ENCODE assay signal across 20 cellular contexts in genomic region chr7:105345725-105346124, GRCh38. TPM values are rescaled to one million over a fixed set of nuclear protein-coding genes. Genes with fewer than 3 reads are reported as not detected.
DNase-seq lines count a peak whose midpoint lies in the region; ATAC-seq, FAIRE-seq and TF ChIP-seq lines count a peak whose summit lies in the region.
"Had no signal": no experiment of that assay in that cellular context is flagged by ENCODE, and none has a peak within 500 bp of the region (broad histone marks: within the 10 kb centered on the region; RNA-seq: fewer than 3 reads in every experiment).

No MANE protein-coding gene starts in this region.

- H3K4me1 Mint-ChIP-seq in activated T-helper 2 cell treated with anti-CD3 and anti-CD28 coated beads, Interferon-gamma antibody, Interleukin-2, Interleukin-4, amounts not matched to agents 10 μg/mL and 5 μg/mL and 100 μg/mL, durations not matched to agents 14 hours and 24 hours and 36 hours (ENCODE audit: low read depth): peaks cover 35% of the 10 kb centered on the region

- H4K20me1 ChIP-seq in HepG2 (ENCODE audit: insufficient read depth, low read length) (no peaks in the 10 kb centered on the region; the same call in 1 of the 2 replicates), KMS-11 (ENCODE audit: insufficient read depth) (no peaks in the 10 kb centered on the region)

- peaks cover 19% of the 10 kb centered on the region for H3K4me1 ChIP-seq in HepG2 (ENCODE audit: insufficient read depth, low read length)
- peaks cover 0 to 11% (median 0%) of the 10 kb centered on the region in 4 donors for H3K4me1 ChIP-seq in right lobe of liver
- H3K4me1 ChIP-seq in KMS-11 (ENCODE audit: low read depth, poor library complexity, severe bottlenecking): peaks cover 81% of the 10 kb centered on the region
- H3K4me1 ChIP-seq in testis: peaks cover 13% of the 10 kb centered on the region

- H3K9ac ChIP-seq in HepG2 (ENCODE audit: insufficient read depth, low read depth, low read length) (no peak overlapping the region), KMS-11 (no peak overlapping the region)

- no peak for TF ChIP-seq POLR2A in HepG2 (IDR thresholded peaks at IDR 0.05; ENCODE audit: insufficient read depth in 1 of 2, low read depth in 2 of 2, low read length in 2 of 2)
- no peak for TF ChIP-seq POLR2A in right lobe of liver (IDR thresholded peaks at IDR 0.05)
- no peak for TF ChIP-seq POLR2A in testis (IDR thresholded peaks at IDR 0.05)

- no peaks in the 10 kb centered on the region for H3K36me3 Mint-ChIP-seq in activated T-helper 2 cell treated with anti-CD3 and anti-CD28 coated beads, Interferon-gamma antibody, Interleukin-2, Interleukin-4, amounts not matched to agents 10 μg/mL and 5 μg/mL and 100 μg/mL, durations not matched to agents 14 hours and 24 hours and 36 hours (ENCODE audit: low read depth)

- H3K27me3 ChIP-seq in HepG2 (ENCODE audit: control insufficient read depth in 1 of 2, insufficient read depth in 2 of 2, low read length in 2 of 2): no peaks in the 10 kb centered on the region
- no peaks in the 10 kb centered on the region for H3K27me3 ChIP-seq in right lobe of liver
- H3K27me3 ChIP-seq in KMS-11 (ENCODE audit: insufficient read depth, low read depth): no peaks in the 10 kb centered on the region
- H3K27me3 ChIP-seq in testis: no peaks in the 10 kb centered on the region
- H3K27me3 ChIP-seq: upper lobe of left lung had no signal

- ATAC-seq in HepG2 (no peak), right lobe of liver (no peak), GM21390 (IDR thresholded peaks at IDR 0.05; ENCODE audit: unreplicated experiment) (no peak), GM19452 (IDR thresholded peaks at IDR 0.05; ENCODE audit: unreplicated experiment) (no peak)
- ATAC-seq: PC-3 had no signal

- CTCF ChIA-PET in HepG2 (lab: Yijun Ruan, JAX; ENCODE audit: low intra/inter-chr PET ratio, low total read pairs): no interaction called here

- H3K4me2 ChIP-seq in HepG2 (ENCODE audit: low read depth, low read length): no peak overlapping the region
- H3K4me2 ChIP-seq in KMS-11: peak overlapping the region; percentile 53

- POLR2A ChIA-PET in HepG2 (lab: Yijun Ruan, JAX): no interaction called here

- TSS peak; percentile 41 for BruUV-seq in HepG2 (replicated peaks; lab: Mats Ljungman, UMichigan)

- no peak for TF ChIP-seq RAD21 in HepG2 (CRISPR knock-in tag; IDR thresholded peaks at IDR 0.05)

- H3K4me3 ChIP-seq in HepG2 (replicated peaks in 1 of 3; ENCODE audit: insufficient read depth in 1 of 3, low read depth in 2 of 3, low read length in 3 of 3): no peak overlapping the region
- no peak overlapping the region for H3K4me3 ChIP-seq in right lobe of liver
- H3K4me3 ChIP-seq in KMS-11 (IDR thresholded peaks at IDR 0.05; ENCODE audit: insufficient read depth, low read depth, low read length): no peak overlapping the region
- no peak overlapping the region for H3K4me3 ChIP-seq in testis
- H3K4me3 ChIP-seq: coronary artery, HAP-1, upper lobe of left lung had no signal

- no peak for TF ChIP-seq CTCF in HepG2 (CRISPR knock-in tag; IDR thresholded peaks at IDR 0.05)
- TF ChIP-seq CTCF in right lobe of liver (IDR thresholded peaks at IDR 0.05): no peak
- TF ChIP-seq CTCF in KMS-11 (conservative IDR thresholded peaks at IDR 0.05; ENCODE audit: low read depth, low read length): no peak
- TF ChIP-seq CTCF in testis (IDR thresholded peaks at IDR 0.05): no peak
- TF ChIP-seq CTCF in GM13977 (IDR thresholded peaks at IDR 0.05; ENCODE audit: extremely low read depth, insufficient read depth, missing control alignments): no peak

- WGBS in HepG2 (ENCODE audit: low lambda C conversion rate): 80% methylated on average over 3 of the region's 3 CpGs
- 53% methylated on average over 3 of the region's 3 CpGs for WGBS in right lobe of liver (ENCODE audit: insufficient coverage, low coverage, low lambda C conversion rate, missing lambda C conversion rate)
- WGBS in testis, 2 donors: 21 to 31% methylated on average over 3 of the region's 3 CpGs

- no peaks in the 10 kb centered on the region for H3K9me3 Mint-ChIP-seq in activated T-helper 2 cell treated with anti-CD3 and anti-CD28 coated beads, Interferon-gamma antibody, Interleukin-2, Interleukin-4, amounts not matched to agents 10 μg/mL and 5 μg/mL and 100 μg/mL, durations not matched to agents 14 hours and 24 hours and 36 hours

- no peaks in the 10 kb centered on the region for H3K36me3 ChIP-seq in HepG2 (replicated peaks in 1 of 2; ENCODE audit: control insufficient read depth in 1 of 2, insufficient read depth in 2 of 2, low read length in 2 of 2)
- H3K36me3 ChIP-seq in right lobe of liver: no peaks in the 10 kb centered on the region
- no peaks in the 10 kb centered on the region for H3K36me3 ChIP-seq in KMS-11 (ENCODE audit: insufficient read depth)
- H3K36me3 ChIP-seq in testis (ENCODE audit: low read depth, missing control alignments): no peaks in the 10 kb centered on the region
- H3K36me3 ChIP-seq: HAP-1, upper lobe of left lung had no signal

- H3K79me2 ChIP-seq in HepG2 (ENCODE audit: insufficient read depth, low read length): peaks cover 22% of the 10 kb centered on the region
- H3K79me2 ChIP-seq in KMS-11 (ENCODE audit: insufficient read depth, low read depth): peaks cover 98% of the 10 kb centered on the region

- no peak overlapping the region for H3K27ac ChIP-seq in HepG2 (ENCODE audit: extremely low read length, insufficient read depth, low read length)
- no peak overlapping the region for H3K27ac ChIP-seq in right lobe of liver
- peak overlapping the region; percentile 22; the same call in 1 of the 2 replicates for H3K27ac ChIP-seq in KMS-11
- H3K27ac ChIP-seq in testis: no peak overlapping the region
- H3K27ac ChIP-seq: C4-2B, coronary artery had no signal

- DNase-seq in HepG2 (ENCODE audit: low spot score) (no peak), right lobe of liver (no peak), testis (peak; percentile 72), GM13977 (ENCODE audit: low spot score) (no peak)
- DNase-seq in activated T-helper 2 cell treated with anti-CD3 and anti-CD28 coated beads, Interferon-gamma antibody, Interleukin-2, Interleukin-4, amounts not matched to agents 10 μg/mL and 5 μg/mL and 100 μg/mL, durations not matched to agents 14 hours and 24 hours and 36 hours (ENCODE audit: low spot score): no peak
- DNase-seq: DMS79 treated with DMSO at 0.1 percent for 48 hours; foreskin fibroblast; NCI-H1694; NCI-H446; PC-3; stimulated activated naive CD8-positive, alpha-beta T cell treated with anti-CD3 and anti-CD28 coated beads, Interleukin-15, Interleukin-2, amounts not matched to agents 100 U/mL and 50 U/mL, for 24 hours; upper lobe of left lung had no signal

- H3K4me3 Mint-ChIP-seq in activated T-helper 2 cell treated with anti-CD3 and anti-CD28 coated beads, Interferon-gamma antibody, Interleukin-2, Interleukin-4, amounts not matched to agents 10 μg/mL and 5 μg/mL and 100 μg/mL, durations not matched to agents 14 hours and 24 hours and 36 hours (ENCODE audit: low read depth): no peak overlapping the region

- intact Hi-C loops in HepG2 (cut with micrococcal nuclease; ENCODE audit: unreplicated experiment): no loop called here
- intact Hi-C loops in right lobe of liver (cut with DNase I): no loop called here
- intact Hi-C loops in activated T-helper 2 cell treated with anti-CD3 and anti-CD28 coated beads, Interferon-gamma antibody, Interleukin-2, Interleukin-4, amounts not matched to agents 10 μg/mL and 5 μg/mL and 100 μg/mL, durations not matched to agents 14 hours and 24 hours and 36 hours (cut with micrococcal nuclease): loop anchor here (1.0 to 5.0 kb wide), 6 partner anchors 41 to 401 kb away; partner anchors contain the start of gene KMT2E
- intact Hi-C loops in testis (cut with DNase I; ENCODE audit: low total_unique reads): no loop called here

- H3K9me3 ChIP-seq in HepG2 (ENCODE audit: low read length) (no peaks in the 10 kb centered on the region), right lobe of liver (no peaks in the 10 kb centered on the region), testis (no peaks in the 10 kb centered on the region)
- H3K9me3 ChIP-seq: HAP-1, upper lobe of left lung had no signal

- TF ChIP-seq EP300 in HepG2 (IDR thresholded peaks at IDR 0.05; ENCODE audit: low read depth in 2 of 2, low read length in 2 of 2): no peak
- no peak for TF ChIP-seq EP300 in HepG2 (CRISPR knock-in tag; IDR thresholded peaks at IDR 0.05; ENCODE audit: borderline replicate concordance)

- in situ Hi-C loops in HepG2 (cut with HindIII; ENCODE audit: extremely low pct_ligation_motif_present, low pct_unique_long_range_greater_than_20kb): no loop called here
- in situ Hi-C loops in GM13977 (cut with MboI; ENCODE audit: low pct_unique_long_range_greater_than_20kb, low sequenced_read_pairs, unreplicated experiment): no loop called here

- H3K27me3 Mint-ChIP-seq in activated T-helper 2 cell treated with anti-CD3 and anti-CD28 coated beads, Interferon-gamma antibody, Interleukin-2, Interleukin-4, amounts not matched to agents 10 μg/mL and 5 μg/mL and 100 μg/mL, durations not matched to agents 14 hours and 24 hours and 36 hours (ENCODE audit: low read depth): no peaks in the 10 kb centered on the region

- H3K27ac Mint-ChIP-seq in activated T-helper 2 cell treated with anti-CD3 and anti-CD28 coated beads, Interferon-gamma antibody, Interleukin-2, Interleukin-4, amounts not matched to agents 10 μg/mL and 5 μg/mL and 100 μg/mL, durations not matched to agents 14 hours and 24 hours and 36 hours: peak overlapping the region; percentile 77

- no peak for FAIRE-seq in HepG2 (lab: Jason Lieb, UNC)
- FAIRE-seq: endothelial cell of umbilical vein, TTC549 had no signal

- H2AFZ ChIP-seq in HepG2 (ENCODE audit: low read length) (no peak overlapping the region), KMS-11 (ENCODE audit: low read depth) (no peak overlapping the region)

RNA-seq across cellular contexts. Expression of gene SRPK2, which starts 43.0 kb away (rescaled TPM):
- total RNA-seq in HepG2 (2016; rRNA removed; fragmentation: Illumina TruSeq; extraction: Trizol): 22.3 and 31.5 TPM in 2 replicates
- 9.1 and 9.5 TPM in 2 replicates for total RNA-seq in HepG2 (2016; cell fraction: cytosol; rRNA removed; fragmentation: Illumina TruSeq; extraction: Trizol; ENCODE audit: low read depth)
- total RNA-seq in HepG2 (2016; cell fraction: insoluble cytoplasmic fraction; rRNA removed; fragmentation: Illumina TruSeq; extraction: Trizol): 21.0 and 28.4 TPM in 2 replicates
- 12.6 and 15.9 TPM in 2 replicates for total RNA-seq in HepG2 (2016; cell fraction: membrane; rRNA removed; fragmentation: Illumina TruSeq; extraction: Trizol)
- total RNA-seq in HepG2 (2016; cell fraction: nucleus; rRNA removed; fragmentation: Illumina TruSeq; extraction: Trizol): 26.1 and 28.5 TPM in 2 replicates
- 9.5 and 10.1 TPM in 2 replicates for polyA plus RNA-seq in HepG2 (2011; rRNA removed)
- 4.8 and 6.4 TPM in 2 replicates for polyA plus RNA-seq in HepG2 (2011; cell fraction: cytosol; rRNA removed)
- 7.4 and 10.5 TPM in 2 replicates for polyA plus RNA-seq in HepG2 (2011; cell fraction: nucleus; rRNA removed)
- polyA plus RNA-seq in HepG2 (2012): 18.8 and 19.8 TPM in 2 replicates
- polyA plus RNA-seq in HepG2 (2016; cell fraction: cytosol; fragmentation: Illumina TruSeq; extraction: Trizol; ENCODE audit: low read depth): 2.7 and 3.3 TPM in 2 replicates
- 29.0 and 30.2 TPM in 2 replicates for polyA plus RNA-seq in HepG2 (2016; cell fraction: insoluble cytoplasmic fraction; fragmentation: Illumina TruSeq; extraction: Trizol; ENCODE audit: low read depth)
- 7.4 and 8.2 TPM in 2 replicates for polyA plus RNA-seq in HepG2 (2016; cell fraction: membrane; fragmentation: Illumina TruSeq; extraction: Trizol; ENCODE audit: low read depth)
- 24.8 and 26.1 TPM in 2 replicates for polyA plus RNA-seq in HepG2 (2016; cell fraction: nucleus; fragmentation: Illumina TruSeq; extraction: Trizol; ENCODE audit: insufficient read depth, low read depth)
- 6.8 and 12.0 TPM in 2 replicates for polyA minus RNA-seq in HepG2 (2011; rRNA and poly(A)+ RNA removed; ENCODE audit: low replicate concordance)
- polyA minus RNA-seq in HepG2 (2011; cell fraction: cytosol; rRNA and poly(A)+ RNA removed): 10.2 and 13.7 TPM in 2 replicates
- polyA minus RNA-seq in HepG2 (2011; cell fraction: nucleus; rRNA and poly(A)+ RNA removed): 32.6 and 37.0 TPM in 2 replicates
- 10 to 100 TPM; 15.5 to 21.1 (median 18.2) TPM for total RNA-seq in right lobe of liver
- 50.9 and 54.7 TPM in 2 replicates for total RNA-seq in activated T-helper 2 cell treated with anti-CD3 and anti-CD28 coated beads, Interferon-gamma antibody, Interleukin-2, Interleukin-4, amounts not matched to agents 10 μg/mL and 5 μg/mL and 100 μg/mL, durations not matched to agents 14 hours and 24 hours and 36 hours
- total RNA-seq in testis: 100 to 1,000 TPM; 181 to 293 TPM
- 226 TPM for polyA plus RNA-seq in testis (ENCODE audit: insufficient read depth, low read depth, low replicate concordance)
